ENCODE assay signal across 8 cellular contexts in the genomic region with DNA sequence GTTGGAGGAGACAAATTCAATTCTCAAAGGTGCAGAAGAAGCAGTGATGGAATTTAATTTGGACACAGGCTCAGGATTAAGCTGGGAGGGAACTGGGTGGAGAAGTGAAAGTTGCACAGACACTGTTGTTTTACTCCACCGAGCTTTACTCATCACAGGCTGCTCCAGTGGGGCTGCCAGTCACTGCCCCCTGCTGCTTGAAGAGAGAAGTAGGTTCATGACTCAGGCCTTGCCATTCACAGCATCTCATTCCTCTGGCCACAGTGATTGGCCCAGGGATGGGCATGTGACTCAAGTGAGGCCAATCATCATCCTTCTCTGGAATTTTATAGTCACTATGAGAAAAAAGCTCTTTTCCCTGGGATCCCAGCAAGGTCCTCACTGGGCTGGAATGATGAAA. TPM values are rescaled to one million over a fixed set of nuclear protein-coding genes. Genes with fewer than 3 reads are reported as not detected.
DNase-seq lines count a peak whose midpoint lies in the region; ATAC-seq and TF ChIP-seq lines count a peak whose summit lies in the region.

No MANE protein-coding gene starts in this region.

- intact Hi-C loops in Right ventricle myocardium superior (cut with DNase I) (loop anchor here (10.0 kb wide), 1 partner anchor 112 kb away; no protein-coding TSS in a partner anchor), OCI-LY7 (cut with micrococcal nuclease; ENCODE audit: unreplicated experiment) (loop anchor here (5.0 kb wide), 1 partner anchor 161 kb away; no protein-coding TSS in a partner anchor)

- H3K4me3 ChIP-seq in right atrium auricular region (no peak overlapping the region), OCI-LY7 (ENCODE audit: low read depth, low read length, poor library complexity, severe bottlenecking) (no peak overlapping the region)

- peak; percentile 50 for DNase-seq in Right ventricle myocardium superior
- DNase-seq in right atrium auricular region (ENCODE audit: low spot score): no peak
- peak; percentile 32 for DNase-seq in OCI-LY7 (ENCODE audit: low spot score)
- DNase-seq in activated gamma-delta T cell treated with anti-CD3 and anti-CD28 coated beads, Interleukin-2, amount 50 U/mL, for 16 hours (ENCODE audit: low read depth): peak; percentile 32
- peak; percentile 3 to 16 for DNase-seq in lung microvascular endothelial cell (ENCODE audit: low read depth in 2 of 2)
- DNase-seq in DMS79 treated with DMSO at 0.1 percent for 48 hours (lab: John Stamatoyannopoulos, UW): no peak
- DNase-seq in NCI-H446 treated with DMSO at 0.1 percent for 48 hours (lab: John Stamatoyannopoulos, UW): no peak

- H3K4me1 ChIP-seq in right atrium auricular region: peaks cover 5 to 25% of the 10 kb centered on the region in 2 donors
- no peaks in the 10 kb centered on the region for H3K4me1 ChIP-seq in OCI-LY7 (ENCODE audit: insufficient read depth, low read length, poor library complexity, severe bottlenecking)

- no peaks in the 10 kb centered on the region for H3K79me2 ChIP-seq in OCI-LY7 (ENCODE audit: insufficient read depth, low read depth, low read length)

- H3K9me2 ChIP-seq in OCI-LY7 (ENCODE audit: insufficient read depth, low read length): no peaks in the 10 kb centered on the region

- H3K27ac ChIP-seq in right atrium auricular region (peak overlapping the region in 1 of 2 donors; percentile 8), OCI-LY7 (ENCODE audit: low read depth, low read length, poor library complexity, severe bottlenecking) (no peak overlapping the region)

- no peaks in the 10 kb centered on the region for H3K36me3 ChIP-seq in right atrium auricular region
- H3K36me3 ChIP-seq in OCI-LY7 (ENCODE audit: insufficient read depth, low read length): no peaks in the 10 kb centered on the region

- no peak overlapping the region for H2AFZ ChIP-seq in OCI-LY7 (ENCODE audit: low read length)

- no peaks in the 10 kb centered on the region for H3K27me3 ChIP-seq in right atrium auricular region

- CTCF ChIA-PET in OCI-LY7 (lab: Charles Lee; ENCODE audit: unreplicated experiment): no interaction called here

- no peaks in the 10 kb centered on the region for H4K20me1 ChIP-seq in OCI-LY7 (ENCODE audit: insufficient read depth, low read length)

- H3K9me3 ChIP-seq in right atrium auricular region (no peaks in the 10 kb centered on the region), OCI-LY7 (ENCODE audit: low read length) (no peaks in the 10 kb centered on the region)

- H3K4me2 ChIP-seq in OCI-LY7 (ENCODE audit: low read length): no peak overlapping the region

- peak; percentile 62 for ATAC-seq in Right ventricle myocardium superior (ENCODE audit: poor library complexity)
- peak; percentile 84 for ATAC-seq in HG02798 (IDR thresholded peaks at IDR 0.05; ENCODE audit: poor library complexity, unreplicated experiment)

- BruUV-seq in OCI-LY7 (replicated peaks; lab: Mats Ljungman, UMichigan): no TSS peak

- POLR2A ChIA-PET in OCI-LY7 (lab: Charles Lee): no interaction called here

- TF ChIP-seq CTCF in right atrium auricular region (IDR thresholded peaks at IDR 0.05) (peak in 1 of 2 donors; percentile 44), OCI-LY7 (conservative IDR thresholded peaks at IDR 0.05; ENCODE audit: low read length) (peak; percentile 59)

RNA-seq across cellular contexts. Expression of gene GNAO1, which starts 11.8 kb away (rescaled TPM):
- total RNA-seq in Right ventricle myocardium superior (25.9 TPM), right atrium auricular region (10 to 100 TPM; 43.1 to 54.8 TPM), OCI-LY7 (2022) (not detected in 2 replicates), lung microvascular endothelial cell (not detected in 2 replicates)
- not detected in 2 replicates for total RNA-seq in OCI-LY7 (2014; rRNA removed; shearing (Covaris generic))

Comparison
In these comparisons a context has a peak if more than half of its experiments do, and no peak if none do; other contexts are left out.
1. DNase-seq: peak in Right ventricle myocardium superior (single experiment), OCI-LY7 (single experiment), activated gamma-delta T cell treated with anti-CD3 and anti-CD28 coated beads, Interleukin-2, amount 50 U/mL, for 16 hours (single experiment) and lung microvascular endothelial cell (2 of 2); none in right atrium auricular region (single experiment), DMS79 treated with DMSO at 0.1 percent for 48 hours (single experiment) and NCI-H446 treated with DMSO at 0.1 percent for 48 hours (single experiment).
2. RNA of gene GNAO1, which starts 11.8 kb away (total RNA-seq): 43.1 to 54.8 TPM in right atrium auricular region and 25.9 TPM in Right ventricle myocardium superior (single experiment); not detected in OCI-LY7 and not detected in lung microvascular endothelial cell; every median in the first group is over 10 times any median in the second.